12 cellular contexts compared by ENCODE assay signal in the genomic region with DNA sequence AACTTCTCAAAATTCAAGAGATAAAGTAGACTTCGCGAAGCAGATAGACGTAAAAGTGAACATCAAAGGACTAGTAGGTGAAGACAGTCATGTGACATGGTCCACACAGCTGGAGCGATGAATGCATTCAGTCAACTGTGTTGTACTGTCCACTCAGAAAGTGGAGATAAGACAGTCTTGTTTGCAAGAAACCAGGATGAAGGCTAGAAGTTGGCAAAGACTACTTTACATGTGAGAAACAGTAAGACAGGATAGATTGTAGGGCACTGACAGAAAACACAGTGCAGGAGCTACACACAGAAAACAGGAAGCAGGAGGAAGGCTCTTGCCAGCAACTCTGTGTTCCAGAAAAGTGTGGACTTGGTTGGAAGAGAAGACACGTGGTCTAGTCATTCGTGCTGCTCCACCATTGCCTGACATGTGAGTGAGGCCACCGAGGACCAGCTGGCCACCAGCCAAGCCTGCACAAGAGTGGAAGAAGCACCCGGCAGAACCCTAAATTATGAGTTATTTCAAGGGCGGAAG.
DNase-seq lines count a peak whose midpoint lies in the region; ATAC-seq, FAIRE-seq and TF ChIP-seq lines count a peak whose summit lies in the region.
"Had no signal": no experiment of that assay in that cellular context is flagged by ENCODE, and none has a peak within 500 bp of the region (broad histone marks: within the 10 kb centered on the region; RNA-seq: fewer than 3 reads in every experiment).

No MANE protein-coding gene starts in this region.

- peaks cover 16% of the 10 kb centered on the region for H3K4me1 ChIP-seq in Panc1 (ENCODE audit: control insufficient read depth, insufficient read depth, low read length)
- H3K4me1 ChIP-seq in pancreas: peaks cover 13 to 17% (median 16%) of the 10 kb centered on the region in 3 donors

- in situ Hi-C loops in Panc1 (cut with HindIII; ENCODE audit: low pct_unique_long_range_greater_than_20kb, low sequenced_read_pairs): no loop called here

- CTCF ChIA-PET in Panc1 (lab: Charles Lee): no interaction called here

- peak; percentile 46; the same call in 1 of the 2 replicates for ATAC-seq in Panc1
- peak; percentile 33 to 45 (median 42) for ATAC-seq in pancreas
- ATAC-seq in HG03196 (IDR thresholded peaks at IDR 0.05; ENCODE audit: unreplicated experiment): no peak
- no peak for ATAC-seq in HG03457 (IDR thresholded peaks at IDR 0.05; ENCODE audit: unreplicated experiment)
- ATAC-seq: activated CD8-positive, alpha-beta memory T cell treated with anti-CD3 and anti-CD28 coated beads, Interleukin-2, amount 10 ng/mL, durations not matched to agents 7 days and 5 days; activated naive CD8-positive, alpha-beta T cell treated with anti-CD3 and anti-CD28 coated beads, Interleukin-2, amount 50 U/mL, for 24 hours had no signal

- H3K36me3 ChIP-seq in Panc1 (ENCODE audit: control insufficient read depth, insufficient read depth, low read length): peaks cover 15% of the 10 kb centered on the region
- no peaks in the 10 kb centered on the region for H3K36me3 ChIP-seq in pancreas

- H3K9me3 ChIP-seq in Panc1 (ENCODE audit: control insufficient read depth, insufficient read depth, low read depth, low read length) (no peaks in the 10 kb centered on the region), pancreas (no peaks in the 10 kb centered on the region)

- peak; percentile 34 for DNase-seq in HK-2 (ENCODE audit: unreplicated experiment)
- no peak for DNase-seq in Panc1 (ENCODE audit: low read depth, low spot score)
- DNase-seq in fibroblast of the aortic adventitia (ENCODE audit: low read depth): peak; percentile 47
- DNase-seq in pancreas: peak in 1 of 6 donors; percentile 55
- DNase-seq in NCI-H82 (lab: John Stamatoyannopoulos, UW): no peak
- DNase-seq in NCI-H2081 treated with DMSO at 0.1 percent for 48 hours (lab: John Stamatoyannopoulos, UW): no peak
- DNase-seq: activated CD8-positive, alpha-beta memory T cell treated with anti-CD3 and anti-CD28 coated beads, Interleukin-2, amount 10 ng/mL, durations not matched to agents 7 days and 5 days; activated naive CD8-positive, alpha-beta T cell treated with anti-CD3 and anti-CD28 coated beads, Interleukin-2, amount 50 U/mL, for 24 hours; NCI-H2029 treated with DMSO at 0.1 percent for 48 hours had no signal

- H3K27ac ChIP-seq in Panc1 (ENCODE audit: low read length) (peak overlapping the region; percentile 57), pancreas (peak overlapping the region in 2 of 4 donors; percentile 43 to 70)

- 37 to 50% methylated on average over 9 of the region's 9 CpGs for WGBS in pancreas, 2 donors

- POLR2A ChIA-PET in Panc1 (lab: Charles Lee): no interaction called here

- BruUV-seq in Panc1 (replicated peaks; lab: Mats Ljungman, UMichigan): no TSS peak

- H3K27me3 ChIP-seq in Panc1 (ENCODE audit: control insufficient read depth, insufficient read depth, low read length): no peaks in the 10 kb centered on the region
- H3K27me3 ChIP-seq in pancreas: no peaks in the 10 kb centered on the region

- H3K4me3 ChIP-seq in Panc1 (ENCODE audit: low read depth in 2 of 2, low read length in 2 of 2) (no peak overlapping the region), fibroblast of the aortic adventitia (ENCODE audit: low read depth, low read length) (no peak overlapping the region), pancreas (no peak overlapping the region)

- no peak for TF ChIP-seq CTCF in Panc1 (IDR thresholded peaks at IDR 0.05)
- TF ChIP-seq CTCF in fibroblast of the aortic adventitia (IDR thresholded peaks at IDR 0.05; ENCODE audit: insufficient read depth, low read length): no peak
- no peak for TF ChIP-seq CTCF in pancreas (IDR thresholded peaks at IDR 0.05)

- intact Hi-C loops in Panc1 (cut with micrococcal nuclease; ENCODE audit: unreplicated experiment): no loop called here
- intact Hi-C loops in pancreas (cut with DNase I): no loop called here

- FAIRE-seq in pancreas (lab: Jason Lieb, UNC): no peak
- FAIRE-seq: H54 had no signal

Comparison
In these comparisons a context has a peak if more than half of its experiments do, and no peak if none do; other contexts are left out.
1. DNase-seq: peak in HK-2 (single experiment) and fibroblast of the aortic adventitia (single experiment); none in Panc1 (single experiment), NCI-H82 (single experiment) and NCI-H2081 treated with DMSO at 0.1 percent for 48 hours (single experiment).
2. ATAC-seq: peak in Panc1 (single experiment) and pancreas (4 of 4); none in HG03196 (single experiment) and HG03457 (single experiment).